In the genomic region with DNA sequence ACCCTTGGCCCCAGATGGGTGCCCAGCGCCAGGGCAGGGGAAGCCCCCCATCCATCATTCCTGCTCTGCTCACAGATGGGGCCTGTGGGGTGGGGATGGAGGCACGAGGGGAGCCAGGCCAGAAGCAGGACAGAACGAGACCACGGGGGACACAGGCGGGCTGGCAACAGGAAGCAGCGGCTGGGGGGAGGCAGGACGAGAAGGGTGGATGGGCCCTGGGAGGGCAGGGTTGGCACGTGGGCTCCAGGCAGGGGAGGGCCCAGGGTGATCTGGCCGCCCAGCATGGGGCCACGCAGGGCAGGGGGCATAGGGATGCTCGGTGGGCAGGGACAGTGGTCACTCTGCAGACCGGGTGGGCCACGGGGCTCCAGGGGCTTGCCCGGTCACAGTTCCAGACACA, we compare ENCODE assay signal across 21 cellular contexts. TPM values are rescaled to one million over a fixed set of nuclear protein-coding genes. Genes with fewer than 3 reads are reported as not detected.
DNase-seq lines count a peak whose midpoint lies in the region; ATAC-seq, FAIRE-seq and TF ChIP-seq lines count a peak whose summit lies in the region.
"Had no signal": no experiment of that assay in that cellular context is flagged by ENCODE, and none has a peak within 500 bp of the region (broad histone marks: within the 10 kb centered on the region; RNA-seq: fewer than 3 reads in every experiment).

No MANE protein-coding gene starts in this region.

- H3K36me3 ChIP-seq in HepG2 (replicated peaks in 1 of 2; ENCODE audit: control insufficient read depth in 1 of 2, insufficient read depth in 2 of 2, low read length in 2 of 2), result no peaks in the 10 kb centered on the region
- no peaks in the 10 kb centered on the region for H3K36me3 ChIP-seq in right lobe of liver
- H3K36me3 ChIP-seq: BLaER1 had no signal

- H2AFZ ChIP-seq in HepG2 (ENCODE audit: low read length), result no peak overlapping the region

- H3K27me3 Mint-ChIP-seq in WTC11 (ENCODE audit: low read depth) (no peaks in the 10 kb centered on the region), neural crest cell (ENCODE audit: low read depth) (no peaks in the 10 kb centered on the region)

- POLR2A ChIA-PET in HepG2 (lab: Yijun Ruan, JAX) (no interaction called here), WTC11 (lab: Charles Lee) (no interaction called here)

- H3K4me2 ChIP-seq in HepG2 (ENCODE audit: low read depth, low read length), result no peak overlapping the region
- H3K4me2 ChIP-seq: BLaER1 had no signal

- peaks cover 4% of the 10 kb centered on the region; the same call in 1 of the 2 replicates for H4K20me1 ChIP-seq in HepG2 (ENCODE audit: insufficient read depth, low read length)

- H3K9me3 Mint-ChIP-seq in WTC11 (peaks cover 3% of the 10 kb centered on the region; the same call in 1 of the 2 replicates), neural crest cell (no peaks in the 10 kb centered on the region)
- H3K9me3 Mint-ChIP-seq: CD14-positive monocyte; CD4-positive, alpha-beta memory T cell; H9 had no signal

- ATAC-seq in HepG2 (no peak), right lobe of liver (no peak), WTC11 (no peak), HG03095 (IDR thresholded peaks at IDR 0.05; ENCODE audit: unreplicated experiment) (no peak)

- H3K36me3 Mint-ChIP-seq in WTC11, result peaks cover 13% of the 10 kb centered on the region
- peaks cover 19% of the 10 kb centered on the region for H3K36me3 Mint-ChIP-seq in neural crest cell (ENCODE audit: low read depth)
- H3K36me3 Mint-ChIP-seq: CD14-positive monocyte; CD4-positive, alpha-beta memory T cell had no signal

- TF ChIP-seq CTCF in HepG2 (CRISPR knock-in tag; IDR thresholded peaks at IDR 0.05), result no peak
- no peak for TF ChIP-seq CTCF in right lobe of liver (IDR thresholded peaks at IDR 0.05)
- no peak for TF ChIP-seq CTCF in WTC11 (IDR thresholded peaks at IDR 0.05)
- TF ChIP-seq CTCF in neural crest cell (conservative IDR thresholded peaks at IDR 0.05), result no peak
- no peak for TF ChIP-seq CTCF in GM20000 (IDR thresholded peaks at IDR 0.05; ENCODE audit: extremely low read depth, missing control alignments)

- no peaks in the 10 kb centered on the region for H3K79me2 ChIP-seq in HepG2 (ENCODE audit: insufficient read depth, low read length)

- H3K4me1 ChIP-seq in HepG2 (ENCODE audit: insufficient read depth, low read length) (no peaks in the 10 kb centered on the region), right lobe of liver (no peaks in the 10 kb centered on the region)

- no peak overlapping the region for H3K9ac ChIP-seq in HepG2 (ENCODE audit: insufficient read depth, low read depth, low read length)
- H3K9ac ChIP-seq: BLaER1 had no signal

- H3K4me1 Mint-ChIP-seq in WTC11, result peaks cover 22% of the 10 kb centered on the region
- peaks cover 14% of the 10 kb centered on the region for H3K4me1 Mint-ChIP-seq in neural crest cell

- no TSS peak for BruUV-seq in HepG2 (replicated peaks; lab: Mats Ljungman, UMichigan)

- in situ Hi-C loops in HepG2 (cut with HindIII; ENCODE audit: extremely low pct_ligation_motif_present, low pct_unique_long_range_greater_than_20kb), result no loop called here

- TF ChIP-seq POLR2A in HepG2 (IDR thresholded peaks at IDR 0.05; ENCODE audit: insufficient read depth in 1 of 2, low read depth in 2 of 2, low read length in 2 of 2) (no peak), right lobe of liver (IDR thresholded peaks at IDR 0.05) (no peak)

- H3K27ac Mint-ChIP-seq in WTC11 (peak overlapping the region; percentile 89; the same call in 1 of the 2 replicates), neural crest cell (ENCODE audit: unreplicated experiment) (peak overlapping the region; percentile 19)
- H3K27ac Mint-ChIP-seq: CD14-positive monocyte had no signal

- TF ChIP-seq RAD21 in HepG2 (CRISPR knock-in tag; IDR thresholded peaks at IDR 0.05), result no peak

- H3K4me3 Mint-ChIP-seq in WTC11 (no peak overlapping the region), neural crest cell (no peak overlapping the region)
- H3K4me3 Mint-ChIP-seq: CD14-positive monocyte; CD4-positive, alpha-beta memory T cell; H9 had no signal

- peaks cover 22 to 58% of the 10 kb centered on the region in 2 experiments for H3K27me3 ChIP-seq in HepG2 (ENCODE audit: control insufficient read depth in 1 of 2, insufficient read depth in 2 of 2, low read length in 2 of 2)
- H3K27me3 ChIP-seq in right lobe of liver, result no peaks in the 10 kb centered on the region

- TF ChIP-seq EP300 in HepG2 (IDR thresholded peaks at IDR 0.05; ENCODE audit: low read depth in 2 of 2, low read length in 2 of 2) (no peak), HepG2 (CRISPR knock-in tag; IDR thresholded peaks at IDR 0.05; ENCODE audit: borderline replicate concordance) (no peak)

- no peak for DNase-seq in HepG2 (ENCODE audit: low spot score)
- DNase-seq in right lobe of liver, result no peak
- DNase-seq in WTC11 (ENCODE audit: low spot score), result no peak
- DNase-seq in neural crest cell (ENCODE audit: low read depth, low spot score), result no peak
- DNase-seq in SHP77 treated with DMSO at 0.1 percent for 48 hours (lab: John Stamatoyannopoulos, UW), result no peak
- DNase-seq in GM20000 (ENCODE audit: low spot score), result no peak
- DNase-seq: 8988T; CD4-positive, alpha-beta memory T cell; DMS153; DMS79; GDM1; GOT3; H9; IMR-90 had no signal

- intact Hi-C loops in HepG2 (cut with micrococcal nuclease; ENCODE audit: unreplicated experiment) (no loop called here), right lobe of liver (cut with DNase I) (no loop called here)

- no peak overlapping the region for H3K4me3 ChIP-seq in HepG2 (replicated peaks in 1 of 3; ENCODE audit: insufficient read depth in 1 of 3, low read depth in 2 of 3, low read length in 3 of 3)
- H3K4me3 ChIP-seq in right lobe of liver, result no peak overlapping the region
- H3K4me3 ChIP-seq: BLaER1 had no signal

- H3K9me3 ChIP-seq in HepG2 (ENCODE audit: low read length), result no peaks in the 10 kb centered on the region
- H3K9me3 ChIP-seq in right lobe of liver, result no peaks in the 10 kb centered on the region
- H3K9me3 ChIP-seq: BLaER1 had no signal

- WGBS in HepG2 (ENCODE audit: low lambda C conversion rate), result 21% methylated on average over 14 of the region's 14 CpGs
- 59% methylated on average over 9 of the region's 14 CpGs for WGBS in right lobe of liver (ENCODE audit: insufficient coverage, low coverage, low lambda C conversion rate, missing lambda C conversion rate)

- CTCF ChIA-PET in HepG2 (lab: Yijun Ruan, JAX; ENCODE audit: low intra/inter-chr PET ratio, low total read pairs), result no interaction called here
- CTCF ChIA-PET in WTC11 (lab: Charles Lee), result no interaction called here

- H3K27ac ChIP-seq in HepG2 (ENCODE audit: extremely low read length, insufficient read depth, low read length) (no peak overlapping the region), right lobe of liver (no peak overlapping the region)
- H3K27ac ChIP-seq: BLaER1, HL-60 had no signal

- no peak for FAIRE-seq in HepG2 (lab: Jason Lieb, UNC)
- FAIRE-seq: GM12892, GM18507 had no signal

TF ChIP-seq in HepG2, 621 proteins besides CTCF, POLR2A, EP300 and RAD21:
- TF ChIP-seq STAG1 (CRISPR knock-in tag; IDR thresholded peaks at IDR 0.05) (no peak), PCBP1 (IDR thresholded peaks at IDR 0.05; ENCODE audit: borderline replicate concordance, low read depth, low read length) (0 out of 2 replicates have a peak, but pooled peaks have one; percentile 21)

TF ChIP-seq in WTC11, 78 proteins besides CTCF, POLR2A, EP300 and RAD21 (continues in another document):
- TF ChIP-seq TEAD4 (CRISPR knock-in tag; IDR thresholded peaks at IDR 0.05), result no peak
- TF ChIP-seq OVOL2 (CRISPR knock-in tag; IDR thresholded peaks at IDR 0.05; ENCODE audit: borderline replicate concordance), result no peak
- no peak for TF ChIP-seq RORB (CRISPR knock-in tag; IDR thresholded peaks at IDR 0.05)
- no peak for TF ChIP-seq CBFB (CRISPR knock-in tag; IDR thresholded peaks at IDR 0.05; ENCODE audit: low read depth)
- no peak for TF ChIP-seq SOX15 (CRISPR knock-in tag; IDR thresholded peaks at IDR 0.05)
- TF ChIP-seq, protein P1, sequence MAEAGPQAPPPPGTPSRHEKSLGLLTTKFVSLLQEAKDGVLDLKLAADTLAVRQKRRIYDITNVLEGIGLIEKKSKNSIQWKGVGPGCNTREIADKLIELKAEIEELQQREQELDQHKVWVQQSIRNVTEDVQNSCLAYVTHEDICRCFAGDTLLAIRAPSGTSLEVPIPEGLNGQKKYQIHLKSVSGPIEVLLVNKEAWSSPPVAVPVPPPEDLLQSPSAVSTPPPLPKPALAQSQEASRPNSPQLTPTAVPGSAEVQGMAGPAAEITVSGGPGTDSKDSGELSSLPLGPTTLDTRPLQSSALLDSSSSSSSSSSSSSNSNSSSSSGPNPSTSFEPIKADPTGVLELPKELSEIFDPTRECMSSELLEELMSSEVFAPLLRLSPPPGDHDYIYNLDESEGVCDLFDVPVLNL (CRISPR knock-in tag; IDR thresholded peaks at IDR 0.05; ENCODE audit: borderline replicate concordance, low read depth), result no peak

RNA-seq across cellular contexts. Expression of a gene that starts 41.6 kb away (rescaled TPM):
- not detected in 2 replicates for total RNA-seq in HepG2 (2016; rRNA removed; fragmentation: Illumina TruSeq; extraction: Trizol)
- total RNA-seq in HepG2 (2016; cell fraction: cytosol; rRNA removed; fragmentation: Illumina TruSeq; extraction: Trizol; ENCODE audit: low read depth), result not detected in 2 replicates
- not detected in 2 replicates for total RNA-seq in HepG2 (2016; cell fraction: insoluble cytoplasmic fraction; rRNA removed; fragmentation: Illumina TruSeq; extraction: Trizol)
- total RNA-seq in HepG2 (2016; cell fraction: membrane; rRNA removed; fragmentation: Illumina TruSeq; extraction: Trizol), result not detected in 2 replicates
- not detected in 2 replicates for total RNA-seq in HepG2 (2016; cell fraction: nucleus; rRNA removed; fragmentation: Illumina TruSeq; extraction: Trizol)
- not detected in 2 replicates for polyA plus RNA-seq in HepG2 (2011; rRNA removed)
- not detected in 2 replicates for polyA plus RNA-seq in HepG2 (2011; cell fraction: cytosol; rRNA removed)
- polyA plus RNA-seq in HepG2 (2011; cell fraction: nucleus; rRNA removed), result 0.03 and 0.10 TPM in 2 replicates
- polyA plus RNA-seq in HepG2 (2012), result not detected in 2 replicates
- not detected in 2 replicates for polyA plus RNA-seq in HepG2 (2016; cell fraction: cytosol; fragmentation: Illumina TruSeq; extraction: Trizol; ENCODE audit: low read depth)
- not detected in 2 replicates for polyA plus RNA-seq in HepG2 (2016; cell fraction: insoluble cytoplasmic fraction; fragmentation: Illumina TruSeq; extraction: Trizol; ENCODE audit: low read depth)
- polyA plus RNA-seq in HepG2 (2016; cell fraction: membrane; fragmentation: Illumina TruSeq; extraction: Trizol; ENCODE audit: low read depth), result not detected in 2 replicates
- not detected in 2 replicates for polyA plus RNA-seq in HepG2 (2016; cell fraction: nucleus; fragmentation: Illumina TruSeq; extraction: Trizol; ENCODE audit: insufficient read depth, low read depth)
- 0.02 and 1.2 TPM in 2 replicates for polyA minus RNA-seq in HepG2 (2011; rRNA and poly(A)+ RNA removed; ENCODE audit: low replicate concordance)
- not detected in 2 replicates for polyA minus RNA-seq in HepG2 (2011; cell fraction: cytosol; rRNA and poly(A)+ RNA removed)
- polyA minus RNA-seq in HepG2 (2011; cell fraction: nucleus; rRNA and poly(A)+ RNA removed), result not detected in 2 replicates
- total RNA-seq in right lobe of liver, result not detected
- 99.8 to 112 TPM (median 108 TPM) in 3 replicates for total RNA-seq in WTC11 (2021)
- 143 and 157 TPM in 2 replicates for total RNA-seq in neural crest cell
- total RNA-seq: CD4-positive, alpha-beta memory T cell; IMR-90 had no signal
- polyA plus RNA-seq: AG04450; CD14-positive monocyte; CD4-positive, alpha-beta memory T cell had no signal

Comparison
In these comparisons a context has a peak if more than half of its experiments do, and no peak if none do; other contexts are left out.
1. RNA of a gene that starts 41.6 kb away (total RNA-seq): 143 to 157 TPM in neural crest cell and 99.8 to 112 TPM in WTC11; not detected in HepG2 and not detected in right lobe of liver; every median in the first group is over 100 times any median in the second.